1 cellular context compared by ENCODE assay signal in the genomic region with DNA sequence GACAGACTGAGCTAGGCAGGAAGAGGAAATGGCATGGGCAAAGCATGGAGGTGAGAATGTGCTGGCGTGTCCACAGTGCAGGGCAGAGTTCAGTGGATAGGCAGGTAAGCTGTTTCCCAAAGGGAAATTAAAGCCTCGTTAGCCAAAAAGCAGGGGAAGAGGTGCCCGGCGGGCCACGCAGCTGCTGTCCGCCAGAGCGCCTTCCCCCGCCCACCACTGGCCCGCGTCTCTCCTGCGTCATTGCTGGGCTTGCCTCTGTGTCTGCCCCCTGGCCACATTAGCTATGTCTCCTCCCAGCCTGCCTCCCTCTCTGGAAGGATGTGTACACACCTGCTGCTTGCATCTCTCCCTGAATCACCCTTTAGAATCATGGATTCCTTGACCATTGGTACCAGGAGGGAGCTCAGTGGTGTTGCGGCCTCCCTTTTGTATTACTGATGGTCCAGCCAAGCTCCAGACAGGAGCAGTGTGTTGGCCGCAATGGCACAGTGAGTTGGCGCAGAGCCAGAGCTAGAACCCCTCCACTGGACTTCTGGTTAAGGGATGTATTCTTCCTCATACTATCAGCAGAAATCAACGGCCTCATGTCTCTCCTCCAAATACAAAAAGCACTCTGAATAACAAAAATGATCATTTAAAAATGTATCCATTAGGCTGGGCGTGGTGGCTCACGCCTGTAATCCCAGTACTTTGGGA.
TF ChIP-seq lines count a peak whose summit lies in the region.

No MANE protein-coding gene starts in this region.

TF ChIP-seq in IMR-90, 13 proteins besides CTCF, POLR2A, EP300 and RAD21:
- TF ChIP-seq CEBPB (IDR thresholded peaks at IDR 0.05; ENCODE audit: low read depth, low read length) (no peak), MXI1 (IDR thresholded peaks at IDR 0.05; ENCODE audit: borderline replicate concordance, low read depth, low read length) (no peak), BHLHE40 (IDR thresholded peaks at IDR 0.05; ENCODE audit: low read depth, low read length) (no peak), NFE2L2 (IDR thresholded peaks at IDR 0.05; ENCODE audit: low read depth, low read length) (no peak), RCOR1 (IDR thresholded peaks at IDR 0.05; ENCODE audit: insufficient replicate concordance, low read length) (no peak), SMC3 (IDR thresholded peaks at IDR 0.05; ENCODE audit: low read depth, low read length) (no peak), RFX5 (IDR thresholded peaks at IDR 0.05; ENCODE audit: low read depth, low read length) (no peak), FOS (IDR thresholded peaks at IDR 0.05; ENCODE audit: low read depth, low read length) (no peak), MAFK (IDR thresholded peaks at IDR 0.05; ENCODE audit: low read depth, low read length) (no peak), CHD1 (IDR thresholded peaks at IDR 0.05; ENCODE audit: low read depth, low read length) (no peak)
- TF ChIP-seq, protein P1, sequence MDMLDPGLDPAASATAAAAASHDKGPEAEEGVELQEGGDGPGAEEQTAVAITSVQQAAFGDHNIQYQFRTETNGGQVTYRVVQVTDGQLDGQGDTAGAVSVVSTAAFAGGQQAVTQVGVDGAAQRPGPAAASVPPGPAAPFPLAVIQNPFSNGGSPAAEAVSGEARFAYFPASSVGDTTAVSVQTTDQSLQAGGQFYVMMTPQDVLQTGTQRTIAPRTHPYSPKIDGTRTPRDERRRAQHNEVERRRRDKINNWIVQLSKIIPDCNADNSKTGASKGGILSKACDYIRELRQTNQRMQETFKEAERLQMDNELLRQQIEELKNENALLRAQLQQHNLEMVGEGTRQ (IDR thresholded peaks at IDR 0.05; ENCODE audit: low read depth, low read length), result no peak
